6 cellular contexts compared by ENCODE assay signal in genomic region chr10:59252491-59252890, GRCh38.
"Had no signal": no experiment of that assay in that cellular context is flagged by ENCODE, and none has a peak within 500 bp of the region (broad histone marks: within the 10 kb centered on the region; RNA-seq: fewer than 3 reads in every experiment).

No MANE protein-coding gene starts in this region.

- H3K27ac ChIP-seq: HL-60 had no signal

- H3K4me3 ChIP-seq: K562 had no signal

- DNase-seq: IMR-90, KBM-7, KG1 had no signal

- FAIRE-seq: HTR-8/SVneo, K562 had no signal

- ATAC-seq: K562 had no signal
